ENCODE assay signal across 8 cellular contexts in genomic region chr3:186772886-186773417, GRCh38. TPM values are rescaled to one million over a fixed set of nuclear protein-coding genes. Genes with fewer than 3 reads are reported as not detected.
DNase-seq lines count a peak whose midpoint lies in the region; ATAC-seq lines count a peak whose summit lies in the region.

No MANE protein-coding gene starts in this region.

- H3K27ac Mint-ChIP-seq in activated CD4-positive, alpha-beta T cell treated with anti-CD3 and anti-CD28 coated beads, Interleukin-2, amount 10 ng/mL, durations not matched to agents 7 days and 5 days, result peak overlapping the region; percentile 95
- peak overlapping the region; percentile 80 to 97 for H3K27ac Mint-ChIP-seq in effector memory CD8-positive, alpha-beta T cell

- peaks cover 3% of the 10 kb centered on the region for H3K9me3 Mint-ChIP-seq in activated CD4-positive, alpha-beta T cell treated with anti-CD3 and anti-CD28 coated beads, Interleukin-2, amount 10 ng/mL, durations not matched to agents 7 days and 5 days
- no peaks in the 10 kb centered on the region for H3K9me3 Mint-ChIP-seq in effector memory CD8-positive, alpha-beta T cell

- H3K9me3 ChIP-seq in BLaER1, result no peaks in the 10 kb centered on the region

- H3K4me3 Mint-ChIP-seq in activated CD4-positive, alpha-beta T cell treated with anti-CD3 and anti-CD28 coated beads, Interleukin-2, amount 10 ng/mL, durations not matched to agents 7 days and 5 days, result peak overlapping the region; percentile 81
- H3K4me3 Mint-ChIP-seq in effector memory CD8-positive, alpha-beta T cell, result peak overlapping the region; percentile 74 to 96

- H3K27me3 Mint-ChIP-seq in activated CD4-positive, alpha-beta T cell treated with anti-CD3 and anti-CD28 coated beads, Interleukin-2, amount 10 ng/mL, durations not matched to agents 7 days and 5 days, result peaks cover 2% of the 10 kb centered on the region
- H3K27me3 Mint-ChIP-seq in effector memory CD8-positive, alpha-beta T cell, result no peaks in the 10 kb centered on the region

- H3K4me2 ChIP-seq in BLaER1, result peak overlapping the region; percentile 99

- DNase-seq in activated CD4-positive, alpha-beta T cell treated with anti-CD3 and anti-CD28 coated beads, Interleukin-2, amount 10 ng/mL, durations not matched to agents 7 days and 5 days, result peak; percentile 67
- peak; percentile 38 to 46 (median 45) for DNase-seq in effector memory CD8-positive, alpha-beta T cell
- DNase-seq in mucosa of gallbladder (ENCODE audit: low spot score), result peak; percentile 77
- DNase-seq in stimulated activated CD8-positive, alpha-beta memory T cell treated with anti-CD3 and anti-CD28 coated beads, Interleukin-4, amount 100 ng/mL, for 48 hours, result peak; percentile 82
- DNase-seq in NCI-H446 treated with DMSO at 0.1 percent for 48 hours (lab: John Stamatoyannopoulos, UW), result no peak

- peaks cover 21% of the 10 kb centered on the region for H3K4me1 ChIP-seq in BLaER1

- peak overlapping the region; percentile 91 for H3K27ac ChIP-seq in BLaER1

- H3K27me3 ChIP-seq in BLaER1, result no peaks in the 10 kb centered on the region

- POLR2A ChIA-PET in activated CD4-positive, alpha-beta T cell treated with anti-CD3 and anti-CD28 coated beads, Interleukin-2, amount 10 ng/mL, durations not matched to agents 7 days and 5 days (lab: Charles Lee), result interaction anchor here (1.6 kb wide), 1 partner anchor 10 kb away, joined by 17 read pairs; the partner anchor contains the start of gene EIF4A2

- ATAC-seq in GM19328 (IDR thresholded peaks at IDR 0.05; ENCODE audit: unreplicated experiment) (peak; percentile 84), HG03469 (IDR thresholded peaks at IDR 0.05; ENCODE audit: unreplicated experiment) (peak; percentile 62)
- peak; percentile 90 for ATAC-seq in effector memory CD8-positive, alpha-beta T cell (replicated peaks)

- peak overlapping the region; percentile 72 for H3K4me3 ChIP-seq in BLaER1

- peaks cover 19% of the 10 kb centered on the region for H3K4me1 Mint-ChIP-seq in activated CD4-positive, alpha-beta T cell treated with anti-CD3 and anti-CD28 coated beads, Interleukin-2, amount 10 ng/mL, durations not matched to agents 7 days and 5 days
- peaks cover 7 to 14% of the 10 kb centered on the region in 2 donors for H3K4me1 Mint-ChIP-seq in effector memory CD8-positive, alpha-beta T cell (ENCODE audit: low read depth in 2 of 2)

- CTCF ChIA-PET in activated CD4-positive, alpha-beta T cell treated with anti-CD3 and anti-CD28 coated beads, Interleukin-2, amount 10 ng/mL, durations not matched to agents 7 days and 5 days (lab: Charles Lee), result interaction anchor here (0.8 to 1.8 kb wide), 3 partner anchors 11 to 159 kb away, joined by 3 to 7 read pairs (median 6); partner anchors contain the start of gene EIF4A2

- no peaks in the 10 kb centered on the region for H4K20me1 ChIP-seq in BLaER1

- no peaks in the 10 kb centered on the region for H3K36me3 ChIP-seq in BLaER1

- H3K36me3 Mint-ChIP-seq in activated CD4-positive, alpha-beta T cell treated with anti-CD3 and anti-CD28 coated beads, Interleukin-2, amount 10 ng/mL, durations not matched to agents 7 days and 5 days (ENCODE audit: low read depth), result no peaks in the 10 kb centered on the region
- H3K36me3 Mint-ChIP-seq in effector memory CD8-positive, alpha-beta T cell (ENCODE audit: insufficient read depth), result peaks cover 7% of the 10 kb centered on the region

- peak overlapping the region; percentile 85 for H3K9ac ChIP-seq in BLaER1

RNA-seq across cellular contexts. Expression of gene EIF4A2, which starts 10.4 kb away (rescaled TPM):
- total RNA-seq in activated CD4-positive, alpha-beta T cell treated with anti-CD3 and anti-CD28 coated beads, Interleukin-2, amount 10 ng/mL, durations not matched to agents 7 days and 5 days, result 100 to 1,000 TPM; 351 to 383 TPM
- total RNA-seq in mucosa of gallbladder, result 535 TPM

RNA-seq across cellular contexts. Expression of gene RFC4, which starts 33.3 kb away (rescaled TPM):
- 100 to 1,000 TPM in 1 of 2 experiments, 10 to 100 TPM in 1; 85.5 to 105 TPM for total RNA-seq in activated CD4-positive, alpha-beta T cell treated with anti-CD3 and anti-CD28 coated beads, Interleukin-2, amount 10 ng/mL, durations not matched to agents 7 days and 5 days
- 9.4 TPM for total RNA-seq in mucosa of gallbladder

RNA-seq across cellular contexts. Expression of gene KNG1, which starts 55.8 kb away (rescaled TPM):
- not detected for total RNA-seq in activated CD4-positive, alpha-beta T cell treated with anti-CD3 and anti-CD28 coated beads, Interleukin-2, amount 10 ng/mL, durations not matched to agents 7 days and 5 days
- total RNA-seq in mucosa of gallbladder, result 0.43 TPM
